Comparison of ENCODE assay signal across 1 cellular context in genomic region chr13:46795321-46795720, GRCh38.
TF ChIP-seq lines count a peak whose summit lies in the region.

No MANE protein-coding gene starts in this region.

TF ChIP-seq in GM23338, 12 proteins besides CTCF, POLR2A, EP300 and RAD21 (continued from another document):
- TF ChIP-seq ZNF462 (CRISPR knock-in tag; IDR thresholded peaks at IDR 0.05) (no peak), CREB1 (CRISPR knock-in tag; IDR thresholded peaks at IDR 0.05; ENCODE audit: low read depth) (no peak), ETS1 (IDR thresholded peaks at IDR 0.05) (no peak), REST (IDR thresholded peaks at IDR 0.05; ENCODE audit: unreplicated experiment) (no peak), NANOG (IDR thresholded peaks at IDR 0.05; ENCODE audit: borderline replicate concordance) (no peak)
TF ChIP-seq in GM23338: peak in this region for 0.
